Comparison of ENCODE assay signal across 16 cellular contexts in genomic region chr10:71804067-71804466, GRCh38. TPM values are rescaled to one million over a fixed set of nuclear protein-coding genes. Genes with fewer than 3 reads are reported as not detected.
DNase-seq lines count a peak whose midpoint lies in the region; TF ChIP-seq lines count a peak whose summit lies in the region.
"Had no signal": no experiment of that assay in that cellular context is flagged by ENCODE, and none has a peak within 500 bp of the region (broad histone marks: within the 10 kb centered on the region; RNA-seq: fewer than 3 reads in every experiment).

No MANE protein-coding gene starts in this region.

- peaks cover 80% of the 10 kb centered on the region for H3K4me1 Mint-ChIP-seq in CD14-positive monocyte
- no peaks in the 10 kb centered on the region for H3K4me1 Mint-ChIP-seq in activated naive CD4-positive, alpha-beta T cell treated with anti-CD3 and anti-CD28 coated beads for 36 hours (ENCODE audit: low read depth)
- H3K4me1 Mint-ChIP-seq: T-cell had no signal

- H3K27ac Mint-ChIP-seq in CD14-positive monocyte = peak overlapping the region; percentile 41 to 86 (median 76)
- H3K27ac Mint-ChIP-seq in activated naive CD4-positive, alpha-beta T cell treated with anti-CD3 and anti-CD28 coated beads for 36 hours = no peak overlapping the region
- H3K27ac Mint-ChIP-seq: activated B cell treated with CpG ODN at 0.5 μM for 24 hours; activated T-helper 2 cell treated with anti-CD3 and anti-CD28 coated beads, Interferon-gamma antibody, Interleukin-2, Interleukin-4, amounts not matched to agents 10 μg/mL and 5 μg/mL and 100 μg/mL, durations not matched to agents 14 hours and 24 hours and 36 hours had no signal

- peak overlapping the region; percentile 28 to 72 for H3K4me3 Mint-ChIP-seq in CD14-positive monocyte
- no peak overlapping the region for H3K4me3 Mint-ChIP-seq in activated naive CD4-positive, alpha-beta T cell treated with anti-CD3 and anti-CD28 coated beads for 36 hours
- H3K4me3 Mint-ChIP-seq: activated B cell treated with CpG ODN at 0.5 μM for 24 hours; naive thymus-derived CD8-positive, alpha-beta T cell; T-cell had no signal

- TF ChIP-seq CTCF in CD14-positive monocyte (IDR thresholded peaks at IDR 0.05) = no peak

- peaks cover 0 to 9% (median 0%) of the 10 kb centered on the region in 3 donors for H3K27me3 Mint-ChIP-seq in CD14-positive monocyte (ENCODE audit: low read depth in 3 of 3)
- H3K27me3 Mint-ChIP-seq in activated naive CD4-positive, alpha-beta T cell treated with anti-CD3 and anti-CD28 coated beads for 36 hours (ENCODE audit: low read depth) = no peaks in the 10 kb centered on the region
- H3K27me3 Mint-ChIP-seq: activated B cell treated with CpG ODN at 0.5 μM for 24 hours; naive thymus-derived CD8-positive, alpha-beta T cell; T-cell had no signal

- peaks cover 0 to 4% (median 0%) of the 10 kb centered on the region in 7 donors for H3K9me3 Mint-ChIP-seq in CD14-positive monocyte
- H3K9me3 Mint-ChIP-seq in activated naive CD4-positive, alpha-beta T cell treated with anti-CD3 and anti-CD28 coated beads for 36 hours = no peaks in the 10 kb centered on the region
- H3K9me3 Mint-ChIP-seq: activated B cell treated with CpG ODN at 0.5 μM for 24 hours; activated T-helper 2 cell treated with anti-CD3 and anti-CD28 coated beads, Interferon-gamma antibody, Interleukin-2, Interleukin-4, amounts not matched to agents 10 μg/mL and 5 μg/mL and 100 μg/mL, durations not matched to agents 14 hours and 24 hours and 36 hours; naive thymus-derived CD8-positive, alpha-beta T cell; T-cell had no signal

- intact Hi-C loops in CD14-positive monocyte (cut with micrococcal nuclease) = no loop called here
- intact Hi-C loops in activated naive CD4-positive, alpha-beta T cell treated with anti-CD3 and anti-CD28 coated beads for 36 hours (cut with micrococcal nuclease) = no loop called here

- DNase-seq in CD14-positive monocyte (ENCODE audit: low spot score) (peak; percentile 50), Kasumi-1 (lab: John Stamatoyannopoulos, UW) (peak; percentile 98 to 99), SKM-1 treated with dmso at 0.1 percent for 144 hours (lab: John Stamatoyannopoulos, UW; ENCODE audit: unreplicated experiment) (peak; percentile 73), mucosa of gallbladder (ENCODE audit: low spot score) (peak; percentile 36), NCI-H187 treated with DMSO at 0.1 percent for 48 hours (lab: John Stamatoyannopoulos, UW) (no peak), GM19238 (ENCODE audit: insufficient read length, low spot score) (no peak)
- no peak for DNase-seq in activated naive CD4-positive, alpha-beta T cell treated with anti-CD3 and anti-CD28 coated beads for 36 hours
- DNase-seq: activated B cell treated with CpG ODN at 0.5 μM for 24 hours; adrenal gland; erythroblast; lower lobe of right lung; naive thymus-derived CD8-positive, alpha-beta T cell; NCI-H2029 treated with DMSO at 0.1 percent for 48 hours; NCI-H748 treated with DMSO at 0.1 percent for 48 hours; T-cell had no signal

- peaks cover 12 to 14% of the 10 kb centered on the region in 2 donors for H3K36me3 Mint-ChIP-seq in CD14-positive monocyte
- no peaks in the 10 kb centered on the region for H3K36me3 Mint-ChIP-seq in activated naive CD4-positive, alpha-beta T cell treated with anti-CD3 and anti-CD28 coated beads for 36 hours (ENCODE audit: low read depth)

- CTCF ChIA-PET in activated naive CD4-positive, alpha-beta T cell treated with anti-CD3 and anti-CD28 coated beads for 36 hours (lab: Charles Lee) = no interaction called here

RNA-seq across cellular contexts. Expression of gene VSIR, which starts 30.7 kb away (rescaled TPM):
- polyA plus RNA-seq in CD14-positive monocyte = 1,000 to 10,000 TPM in 1 of 2 donors, 100 to 1,000 TPM in 1; 801 to 1,133 TPM
- total RNA-seq in mucosa of gallbladder = 83.9 TPM
- 10 to 100 TPM; 52.0 to 55.5 TPM for total RNA-seq in activated naive CD4-positive, alpha-beta T cell treated with anti-CD3 and anti-CD28 coated beads for 36 hours

RNA-seq across cellular contexts. Expression of gene PSAP, which starts 47.0 kb away (rescaled TPM):
- 1,000 to 10,000 TPM; 7,346 to 8,673 TPM for polyA plus RNA-seq in CD14-positive monocyte
- total RNA-seq in mucosa of gallbladder = 1,332 TPM
- total RNA-seq in activated naive CD4-positive, alpha-beta T cell treated with anti-CD3 and anti-CD28 coated beads for 36 hours = 100 to 1,000 TPM; 129 to 133 TPM

Comparison
In these comparisons a context has a peak if more than half of its experiments do, and no peak if none do; other contexts are left out.
1. DNase-seq: peak in CD14-positive monocyte (single experiment), Kasumi-1 (2 of 2), SKM-1 treated with dmso at 0.1 percent for 144 hours (single experiment) and mucosa of gallbladder (single experiment); none in NCI-H187 treated with DMSO at 0.1 percent for 48 hours (single experiment), activated naive CD4-positive, alpha-beta T cell treated with anti-CD3 and anti-CD28 coated beads for 36 hours (single experiment) and GM19238 (single experiment).